ENCODE assay signal across 18 cellular contexts in genomic region chr10:69681436-69681835, GRCh38. TPM values are rescaled to one million over a fixed set of nuclear protein-coding genes. Genes with fewer than 3 reads are reported as not detected.
DNase-seq lines count a peak whose midpoint lies in the region; FAIRE-seq and TF ChIP-seq lines count a peak whose summit lies in the region.
"Had no signal": no experiment of that assay in that cellular context is flagged by ENCODE, and none has a peak within 500 bp of the region (broad histone marks: within the 10 kb centered on the region; RNA-seq: fewer than 3 reads in every experiment).

No MANE protein-coding gene starts in this region.

- H3K4me1 ChIP-seq in H1 (replicated peaks in 1 of 4; ENCODE audit: control insufficient read depth in 3 of 4, insufficient read depth in 4 of 4, low read length in 3 of 4): peaks cover 0 to 6% (median 3%) of the 10 kb centered on the region in 4 experiments; a peak in 4 of 7 replicates
- H3K4me1 ChIP-seq in osteoblast (ENCODE audit: insufficient read depth, low read length): no peaks in the 10 kb centered on the region
- peaks cover 0 to 9% (median 0%) of the 10 kb centered on the region in 6 donors for H3K4me1 ChIP-seq in spleen
- peaks cover 0 to 5% of the 10 kb centered on the region in 2 donors for H3K4me1 ChIP-seq in uterus
- H3K4me1 ChIP-seq: HAP-1 had no signal

- no peak for TF ChIP-seq RAD21 in H1 (IDR thresholded peaks at IDR 0.05 in 1 of 2, conservative IDR thresholded peaks at IDR 0.05 in 1 of 2; ENCODE audit: low read depth in 2 of 2, low read length in 2 of 2)

- H3K9me3 ChIP-seq in H1 (ENCODE audit: insufficient read depth in 2 of 2, low read depth in 1 of 2, low read length in 1 of 2): no peaks in the 10 kb centered on the region
- H3K9me3 ChIP-seq in osteoblast (ENCODE audit: low read depth, low read length): no peaks in the 10 kb centered on the region
- no peaks in the 10 kb centered on the region for H3K9me3 ChIP-seq in spleen
- H3K9me3 ChIP-seq in uterus: no peaks in the 10 kb centered on the region
- H3K9me3 ChIP-seq: Caco-2, HAP-1 had no signal

- no peaks in the 10 kb centered on the region for H3K23me2 ChIP-seq in H1 (ENCODE audit: low read depth, low read length)

- no peak overlapping the region for H3K4ac ChIP-seq in H1 (replicated peaks; ENCODE audit: insufficient read length, low read depth, low read length)

- H4K20me1 ChIP-seq in H1 (replicated peaks in 1 of 2; ENCODE audit: control insufficient read depth in 1 of 2, insufficient read depth in 2 of 2, low read length in 2 of 2) (peaks cover 0 to 1% of the 10 kb centered on the region in 2 experiments), osteoblast (ENCODE audit: insufficient read depth, low read length) (no peaks in the 10 kb centered on the region)

- no peak overlapping the region for H3K18ac ChIP-seq in H1 (ENCODE audit: extremely low read depth, low read length)

- DNase-seq in H1 (ENCODE audit: low read depth in 1 of 2, low spot score in 2 of 2) (no peak), osteoblast (ENCODE audit: insufficient read length, low spot score, missing footprints) (peak; percentile 41), spleen (peak; percentile 60), uterus (no peak), KG1 (lab: John Stamatoyannopoulos, UW) (no peak), G401 (ENCODE audit: low spot score) (no peak)
- DNase-seq: C1 segment of cervical spinal cord; CD8-positive, alpha-beta T cell; DMS153; DND-41; GDM1; HFFc6 had no signal

- in situ Hi-C loops in G401 (cut with HindIII; ENCODE audit: low sequenced_read_pairs): no loop called here

- no peak overlapping the region for H2AK5ac ChIP-seq in H1 (ENCODE audit: low read depth, low read length)

- TF ChIP-seq CTCF in H1 (IDR thresholded peaks at IDR 0.05; ENCODE audit: control extremely low read depth in 1 of 3, insufficient read depth in 1 of 3, low read depth in 1 of 3, low read length in 3 of 3) (no peak), osteoblast (IDR thresholded peaks at IDR 0.05; ENCODE audit: extremely low read depth, low read depth, low read length) (no peak), spleen (IDR thresholded peaks at IDR 0.05 in 8 of 11, conservative IDR thresholded peaks at IDR 0.05 in 3 of 11) (no peak), uterus (IDR thresholded peaks at IDR 0.05) (no peak)

- H2BK12ac ChIP-seq in H1 (ENCODE audit: low read depth, low read length): no peak overlapping the region

- POLR2A ChIA-PET in H1 (lab: Charles Lee; ENCODE audit: partially characterized antibody): no interaction called here

- WGBS in H1 (ENCODE audit: extremely low coverage in 1 of 2, insufficient coverage in 1 of 2, insufficient read length in 1 of 2, insufficient replicate concordance in 2 of 2, low coverage in 1 of 2, low lambda C conversion rate in 2 of 2, missing lambda C conversion rate in 1 of 2), 2 experiments: 91% methylated on average over 6 of the region's 6 CpGs; no CpG with 5 or more reads in 1 of the 2 experiments
- WGBS in spleen, 5 donors: 71 to 98% (median 86%) methylated on average over 4 to 6 of the region's 6 CpGs

- no peak overlapping the region for H2BK20ac ChIP-seq in H1 (ENCODE audit: low read length)

- no peak overlapping the region for H2BK5ac ChIP-seq in H1 (ENCODE audit: low read depth, low read length)

- no peak overlapping the region for H3K9ac ChIP-seq in H1 (replicated peaks in 1 of 4; ENCODE audit: extremely low read depth in 1 of 4, low read depth in 3 of 4, low read length in 3 of 4)

- FAIRE-seq in H1 (lab: Jason Lieb, UNC): no peak
- FAIRE-seq: GM12878, GM19239, H54 had no signal

- no peaks in the 10 kb centered on the region for H3K79me1 ChIP-seq in H1 (ENCODE audit: low read depth, low read length)

- H3K27me3 ChIP-seq in H1 (replicated peaks in 1 of 4; ENCODE audit: control insufficient read depth in 3 of 4, extremely low read depth in 1 of 4, insufficient read depth in 3 of 4, low read length in 3 of 4) (no peaks in the 10 kb centered on the region), osteoblast (ENCODE audit: insufficient read depth, low read length) (peaks cover 66% of the 10 kb centered on the region), spleen (replicated peaks in 1 of 7) (peaks cover 0 to 64% (median 3%) of the 10 kb centered on the region in 7 donors), uterus (no peaks in the 10 kb centered on the region)

- no peak overlapping the region for H2BK120ac ChIP-seq in H1 (replicated peaks; ENCODE audit: low read depth, low read length)

- CTCF ChIA-PET in H1 (lab: Charles Lee; ENCODE audit: partially characterized antibody): interaction anchor here (0.6 to 59.4 kb wide), 6 partner anchors 8 to 258 kb away, joined by 3 to 1374 read pairs (median 4); no protein-coding TSS in a partner anchor

- no peak overlapping the region for H2BK15ac ChIP-seq in H1 (ENCODE audit: low read length)

- H2AFZ ChIP-seq in H1 (ENCODE audit: low read length): no peak overlapping the region
- H2AFZ ChIP-seq in osteoblast (ENCODE audit: low read length): no peak overlapping the region
- H2AFZ ChIP-seq: GM23338 had no signal

- no peak overlapping the region for H3K56ac ChIP-seq in H1 (replicated peaks; ENCODE audit: insufficient read length, low read depth, low read length)

- intact Hi-C loops in spleen (cut with DNase I; ENCODE audit: low total_unique reads): no loop called here
- intact Hi-C loops in uterus (cut with DNase I; ENCODE audit: low total_unique reads): no loop called here

- H3K36me3 ChIP-seq in H1 (ENCODE audit: control insufficient read depth in 2 of 4, insufficient read depth in 4 of 4, low read length in 3 of 4) (no peaks in the 10 kb centered on the region), osteoblast (ENCODE audit: insufficient read depth, low read length) (no peaks in the 10 kb centered on the region), spleen (no peaks in the 10 kb centered on the region), uterus (no peaks in the 10 kb centered on the region)
- H3K36me3 ChIP-seq: HAP-1 had no signal

- no peak overlapping the region for H3K23ac ChIP-seq in H1 (ENCODE audit: insufficient read length)

- TF ChIP-seq EP300 in H1 (IDR thresholded peaks at IDR 0.05; ENCODE audit: borderline replicate concordance in 1 of 2, low read depth in 2 of 2, low read length in 2 of 2): no peak

- H4K8ac ChIP-seq in H1 (ENCODE audit: extremely low read depth, insufficient read depth, low read length): no peak overlapping the region

- H3K4me2 ChIP-seq in H1 (ENCODE audit: insufficient read depth in 1 of 2, low read depth in 2 of 2, low read length in 2 of 2) (no peak overlapping the region), osteoblast (ENCODE audit: insufficient read depth, low read length) (no peak overlapping the region)
- H3K4me2 ChIP-seq: GM23338 had no signal

- H4K91ac ChIP-seq in H1 (replicated peaks; ENCODE audit: insufficient read length, low read length): peak overlapping the region; percentile 26

- no peak for TF ChIP-seq POLR2A in H1 (IDR thresholded peaks at IDR 0.05; ENCODE audit: control extremely low read depth in 1 of 2, low read depth in 2 of 2, low read length in 2 of 2)
- TF ChIP-seq POLR2A in spleen (IDR thresholded peaks at IDR 0.05): no peak
- no peak for TF ChIP-seq POLR2A in uterus (IDR thresholded peaks at IDR 0.05)

- H3K4me3 ChIP-seq in H1 (ENCODE audit: extremely low read depth in 1 of 4, insufficient read depth in 2 of 4, low read depth in 3 of 4, low read length in 4 of 4) (no peak overlapping the region), osteoblast (ENCODE audit: insufficient read depth, low read length) (no peak overlapping the region), spleen (no peak overlapping the region), uterus (no peak overlapping the region)
- H3K4me3 ChIP-seq: GM12878, GM23338, HAP-1 had no signal

- H3K79me2 ChIP-seq in H1 (ENCODE audit: control insufficient read depth in 1 of 2, insufficient read depth in 2 of 2, low read length in 2 of 2) (no peaks in the 10 kb centered on the region), osteoblast (ENCODE audit: insufficient read depth, low read length) (no peaks in the 10 kb centered on the region)

- no peak overlapping the region for H3K14ac ChIP-seq in H1 (ENCODE audit: insufficient read length)

- no peak overlapping the region for H4K5ac ChIP-seq in H1 (ENCODE audit: insufficient read length, low read depth, low read length)

- H3K27ac ChIP-seq in H1 (ENCODE audit: low read depth, low read length) (no peak overlapping the region), osteoblast (ENCODE audit: low read depth, low read length) (no peak overlapping the region), spleen (no peak overlapping the region), uterus (no peak overlapping the region)

TF ChIP-seq in H1, 55 proteins besides CTCF, POLR2A, EP300 and RAD21:
- TF ChIP-seq MAFK (IDR thresholded peaks at IDR 0.05; ENCODE audit: low read depth, low read length): no peak

RNA-seq across cellular contexts. Expression of gene FAM241B, which starts 51.4 kb away (rescaled TPM):
- total RNA-seq in H1 (2021; fragmentation: NEBNext Ultra II Directional; extraction: Animal tissue kit (Norgen Biotek cat#: 25700)): 18.6 and 19.3 TPM in 2 replicates
- polyA plus RNA-seq in H1 (2011; rRNA removed) (29.2 and 30.1 TPM in 2 replicates), spleen (1 to 10 TPM; 1.6 to 3.2 (median 1.7) TPM)
- polyA plus RNA-seq in H1 (2011; cell fraction: cytosol; rRNA removed): 33.7 TPM
- polyA plus RNA-seq in H1 (2011; cell fraction: nucleus; rRNA removed): 23.0 TPM
- polyA plus RNA-seq in H1 (2012, experiment 1 of 2): 24.7 to 33.7 TPM (median 28.7 TPM) in 4 replicates
- polyA plus RNA-seq in H1 (2012, experiment 2 of 2): 21.4 TPM
- polyA plus RNA-seq in H1 (2013, experiment 1 of 2): 18.9 TPM
- 20.3 TPM for polyA plus RNA-seq in H1 (2013, experiment 2 of 2)
- polyA minus RNA-seq in H1 (2011; rRNA and poly(A)+ RNA removed): 9.3 and 11.0 TPM in 2 replicates
- polyA minus RNA-seq in H1 (2011; cell fraction: cytosol; rRNA and poly(A)+ RNA removed): 8.7 TPM
- polyA minus RNA-seq in H1 (2011; cell fraction: nucleus; rRNA and poly(A)+ RNA removed): 14.9 TPM
- total RNA-seq in osteoblast (0.36 TPM in 1 of 2 replicates, not detected in the other), spleen (1 to 10 TPM in 6 of 7 donors, under 1 TPM in 1; 0.77 to 2.8 (median 1.8) TPM), uterus (1 to 10 TPM in 1 of 4 donors, under 1 TPM in 1, not detected in 2; 0.35 to 5.4 TPM)
- total RNA-seq in G401 (2014; rRNA removed; shearing (Covaris generic)): 27.8 and 36.7 TPM in 2 replicates

Comparison
In these comparisons a context has a peak if more than half of its experiments do, and no peak if none do; other contexts are left out.
1. DNase-seq: peak in osteoblast (single experiment) and spleen (single experiment); none in H1 (0 of 2), uterus (0 of 2), KG1 (single experiment) and G401 (single experiment).